In the genomic region with DNA sequence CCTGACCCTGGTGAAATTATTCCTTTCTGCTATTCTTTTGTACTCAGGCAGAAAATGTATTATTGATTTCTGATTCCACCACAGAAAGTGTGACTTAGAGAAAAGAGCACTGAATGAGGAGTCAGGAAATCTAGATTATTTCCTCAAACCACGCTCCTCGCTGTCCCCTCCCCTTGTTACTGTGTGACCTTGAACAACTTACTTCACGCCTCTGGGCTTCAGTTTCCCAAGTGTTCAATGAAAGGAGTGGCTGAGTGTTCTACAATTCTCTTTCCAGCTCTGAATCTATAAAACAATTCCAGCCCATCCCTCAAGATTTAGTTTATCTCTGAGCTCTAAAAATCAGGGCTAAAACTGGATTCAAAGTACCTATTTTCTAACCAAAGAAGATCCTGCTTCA, we compare ENCODE assay signal across 13 cellular contexts. TPM values are rescaled to one million over a fixed set of nuclear protein-coding genes. Genes with fewer than 3 reads are reported as not detected.
DNase-seq lines count a peak whose midpoint lies in the region; ATAC-seq, FAIRE-seq and TF ChIP-seq lines count a peak whose summit lies in the region.
"Had no signal": no experiment of that assay in that cellular context is flagged by ENCODE, and none has a peak within 500 bp of the region (broad histone marks: within the 10 kb centered on the region; RNA-seq: fewer than 3 reads in every experiment).

No MANE protein-coding gene starts in this region.

- peak overlapping the region; percentile 95 for H3K4me3 Mint-ChIP-seq in activated CD4-positive, alpha-beta T cell treated with anti-CD3 and anti-CD28 coated beads, Interleukin-2, amount 10 ng/mL, durations not matched to agents 7 days and 5 days
- peak overlapping the region; percentile 92 for H3K4me3 Mint-ChIP-seq in central memory CD8-positive, alpha-beta T cell
- H3K4me3 Mint-ChIP-seq in neural crest cell, result peak overlapping the region; percentile 93

- DNase-seq in activated CD4-positive, alpha-beta T cell treated with anti-CD3 and anti-CD28 coated beads, Interleukin-2, amount 10 ng/mL, durations not matched to agents 7 days and 5 days, result no peak
- no peak for DNase-seq in activated CD4-positive, alpha-beta T cell treated with anti-CD3 and anti-CD28 coated beads for 1 hour
- DNase-seq in GM18507 (ENCODE audit: extremely low spot score, insufficient read length, low read depth), result no peak
- DNase-seq in central memory CD8-positive, alpha-beta T cell (ENCODE audit: low spot score in 2 of 2), result no peak
- DNase-seq in neural crest cell (ENCODE audit: low read depth, low spot score), result no peak
- DNase-seq in EL, result no peak
- no peak for DNase-seq in dermis blood vessel endothelial cell
- no peak for DNase-seq in lower lobe of right lung
- DNase-seq: KG1 had no signal

- TF ChIP-seq CTCF in neural crest cell (conservative IDR thresholded peaks at IDR 0.05) (no peak), lower lobe of right lung (IDR thresholded peaks at IDR 0.05) (no peak)

- peaks cover 6% of the 10 kb centered on the region for H3K27me3 ChIP-seq in lower lobe of right lung (ENCODE audit: low read depth)

- no peaks in the 10 kb centered on the region for H3K36me3 ChIP-seq in lower lobe of right lung

- CTCF ChIA-PET in activated CD4-positive, alpha-beta T cell treated with anti-CD3 and anti-CD28 coated beads, Interleukin-2, amount 10 ng/mL, durations not matched to agents 7 days and 5 days (lab: Charles Lee), result interaction anchor here (1.1 kb wide), 1 partner anchor 10 kb away, joined by 6 read pairs; no protein-coding TSS in a partner anchor

- peaks cover 4% of the 10 kb centered on the region for H3K36me3 Mint-ChIP-seq in activated CD4-positive, alpha-beta T cell treated with anti-CD3 and anti-CD28 coated beads, Interleukin-2, amount 10 ng/mL, durations not matched to agents 7 days and 5 days (ENCODE audit: low read depth)
- peaks cover 34% of the 10 kb centered on the region for H3K36me3 Mint-ChIP-seq in central memory CD8-positive, alpha-beta T cell (ENCODE audit: insufficient read depth)
- H3K36me3 Mint-ChIP-seq in neural crest cell (ENCODE audit: low read depth), result no peaks in the 10 kb centered on the region

- peak overlapping the region; percentile 94 for H3K27ac Mint-ChIP-seq in activated CD4-positive, alpha-beta T cell treated with anti-CD3 and anti-CD28 coated beads, Interleukin-2, amount 10 ng/mL, durations not matched to agents 7 days and 5 days
- peak overlapping the region; percentile 91 for H3K27ac Mint-ChIP-seq in central memory CD8-positive, alpha-beta T cell (ENCODE audit: low read depth)
- H3K27ac Mint-ChIP-seq in neural crest cell (ENCODE audit: unreplicated experiment), result peak overlapping the region; percentile 64

- ATAC-seq in central memory CD8-positive, alpha-beta T cell (replicated peaks; ENCODE audit: extremely low read depth, poor library complexity, severe bottlenecking), result no peak
- ATAC-seq in lower lobe of right lung, result no peak
- ATAC-seq: left lobe of liver had no signal

- no peaks in the 10 kb centered on the region for H3K9me3 ChIP-seq in lower lobe of right lung

- intact Hi-C loops in lower lobe of right lung (cut with DNase I), result no loop called here

- no peak overlapping the region for H3K27ac ChIP-seq in lower lobe of right lung
- H3K27ac ChIP-seq: HL-60 had no signal

- peaks cover 32% of the 10 kb centered on the region for H3K4me1 Mint-ChIP-seq in activated CD4-positive, alpha-beta T cell treated with anti-CD3 and anti-CD28 coated beads, Interleukin-2, amount 10 ng/mL, durations not matched to agents 7 days and 5 days
- peaks cover 49% of the 10 kb centered on the region for H3K4me1 Mint-ChIP-seq in central memory CD8-positive, alpha-beta T cell
- H3K4me1 Mint-ChIP-seq in neural crest cell, result peaks cover 42% of the 10 kb centered on the region

- H3K27me3 Mint-ChIP-seq in activated CD4-positive, alpha-beta T cell treated with anti-CD3 and anti-CD28 coated beads, Interleukin-2, amount 10 ng/mL, durations not matched to agents 7 days and 5 days, result no peaks in the 10 kb centered on the region
- no peaks in the 10 kb centered on the region for H3K27me3 Mint-ChIP-seq in central memory CD8-positive, alpha-beta T cell
- H3K27me3 Mint-ChIP-seq in neural crest cell (ENCODE audit: low read depth), result peaks cover 23% of the 10 kb centered on the region

- no peak overlapping the region for H3K4me3 ChIP-seq in lower lobe of right lung

- no peaks in the 10 kb centered on the region for H3K9me3 Mint-ChIP-seq in activated CD4-positive, alpha-beta T cell treated with anti-CD3 and anti-CD28 coated beads, Interleukin-2, amount 10 ng/mL, durations not matched to agents 7 days and 5 days
- no peaks in the 10 kb centered on the region for H3K9me3 Mint-ChIP-seq in central memory CD8-positive, alpha-beta T cell
- H3K9me3 Mint-ChIP-seq in neural crest cell, result no peaks in the 10 kb centered on the region

- H3K4me1 ChIP-seq in lower lobe of right lung, result peaks cover 24% of the 10 kb centered on the region

- POLR2A ChIA-PET in activated CD4-positive, alpha-beta T cell treated with anti-CD3 and anti-CD28 coated beads, Interleukin-2, amount 10 ng/mL, durations not matched to agents 7 days and 5 days (lab: Charles Lee), result no interaction called here

- peak; percentile 26 for FAIRE-seq in GM18507 (lab: Jason Lieb, UNC)
- FAIRE-seq: colon, GM19239 had no signal

RNA-seq across cellular contexts. Expression of gene TNIK, which starts 3.4 kb away (rescaled TPM):
- 10 to 100 TPM; 55.2 to 56.9 TPM for total RNA-seq in activated CD4-positive, alpha-beta T cell treated with anti-CD3 and anti-CD28 coated beads, Interleukin-2, amount 10 ng/mL, durations not matched to agents 7 days and 5 days
- total RNA-seq in neural crest cell (32.3 and 39.0 TPM in 2 replicates), dermis blood vessel endothelial cell (8.2 and 30.3 TPM in 2 replicates), lower lobe of right lung (29.3 TPM)
